10 cellular contexts compared by ENCODE assay signal in genomic region chr5:38660194-38660668, GRCh38.
DNase-seq lines count a peak whose midpoint lies in the region; ATAC-seq and TF ChIP-seq lines count a peak whose summit lies in the region.
"Had no signal": no experiment of that assay in that cellular context is flagged by ENCODE, and none has a peak within 500 bp of the region (broad histone marks: within the 10 kb centered on the region; RNA-seq: fewer than 3 reads in every experiment).

No MANE protein-coding gene starts in this region.

- no peaks in the 10 kb centered on the region for H3K9me3 Mint-ChIP-seq in T-helper 2 cell treated with Interferon-gamma antibody and Interleukin-4, amounts not matched to agents 5 μg/mL and 100 μg/mL, for 36 hours
- H3K9me3 Mint-ChIP-seq: activated naive CD4-positive, alpha-beta T cell treated with anti-CD3 and anti-CD28 coated beads, Interleukin-2, amount 50 U/mL, for 24 hours had no signal

- no peaks in the 10 kb centered on the region for H3K27me3 ChIP-seq in prostate gland (replicated peaks; ENCODE audit: insufficient read depth)
- H3K27me3 ChIP-seq: uterus had no signal

- H3K9me3 ChIP-seq in prostate gland = no peaks in the 10 kb centered on the region
- H3K9me3 ChIP-seq: uterus had no signal

- DNase-seq in NCI-H524 (lab: John Stamatoyannopoulos, UW) (peak; percentile 96 to 99), epithelial cell of proximal tubule (ENCODE audit: low read depth) (peak; percentile 79), prostate gland (ENCODE audit: low spot score) (peak; percentile 93), epidermal melanocyte (ENCODE audit: insufficient read length, low spot score) (no peak)
- no peak for DNase-seq in T-helper 2 cell treated with Interferon-gamma antibody and Interleukin-4, amounts not matched to agents 5 μg/mL and 100 μg/mL, for 36 hours (ENCODE audit: low spot score)
- DNase-seq: uterus had no signal

- H3K27ac ChIP-seq in prostate gland = peak overlapping the region; percentile 70 to 76
- H3K27ac ChIP-seq: uterus had no signal

- H3K4me3 Mint-ChIP-seq in T-helper 2 cell treated with Interferon-gamma antibody and Interleukin-4, amounts not matched to agents 5 μg/mL and 100 μg/mL, for 36 hours = no peak overlapping the region
- H3K4me3 Mint-ChIP-seq: activated naive CD4-positive, alpha-beta T cell treated with anti-CD3 and anti-CD28 coated beads, Interleukin-2, amount 50 U/mL, for 24 hours had no signal

- peak; percentile 72 for TF ChIP-seq POLR2A in prostate gland (IDR thresholded peaks at IDR 0.05)

- TF ChIP-seq EP300 in Ishikawa (IDR thresholded peaks at IDR 0.05; ENCODE audit: borderline replicate concordance) = no peak

- no peaks in the 10 kb centered on the region for H3K4me1 ChIP-seq in prostate gland (replicated peaks)
- H3K4me1 ChIP-seq: uterus had no signal

- peaks cover 11% of the 10 kb centered on the region for H3K27me3 Mint-ChIP-seq in T-helper 2 cell treated with Interferon-gamma antibody and Interleukin-4, amounts not matched to agents 5 μg/mL and 100 μg/mL, for 36 hours (ENCODE audit: low read depth)

- 29% methylated on average over 12 of the region's 12 CpGs for WGBS in prostate gland

- H3K4me3 ChIP-seq in epithelial cell of proximal tubule (ENCODE audit: low read depth, low read length) = peak overlapping the region; percentile 57
- H3K4me3 ChIP-seq in prostate gland = peak overlapping the region; percentile 27 to 34
- H3K4me3 ChIP-seq: uterus had no signal

- no peak for ATAC-seq in HG03457 (IDR thresholded peaks at IDR 0.05; ENCODE audit: unreplicated experiment)
- no peak for ATAC-seq in GM21529 (IDR thresholded peaks at IDR 0.05; ENCODE audit: unreplicated experiment)

- H3K36me3 ChIP-seq in prostate gland = no peaks in the 10 kb centered on the region
- H3K36me3 ChIP-seq: uterus had no signal

- TF ChIP-seq RAD21 in Ishikawa (IDR thresholded peaks at IDR 0.05; ENCODE audit: low read depth) = no peak

- no peaks in the 10 kb centered on the region for H3K36me3 Mint-ChIP-seq in T-helper 2 cell treated with Interferon-gamma antibody and Interleukin-4, amounts not matched to agents 5 μg/mL and 100 μg/mL, for 36 hours (ENCODE audit: low read depth)
- H3K36me3 Mint-ChIP-seq: activated naive CD4-positive, alpha-beta T cell treated with anti-CD3 and anti-CD28 coated beads, Interleukin-2, amount 50 U/mL, for 24 hours had no signal

- no peaks in the 10 kb centered on the region for H3K4me1 Mint-ChIP-seq in T-helper 2 cell treated with Interferon-gamma antibody and Interleukin-4, amounts not matched to agents 5 μg/mL and 100 μg/mL, for 36 hours (ENCODE audit: low read depth)
- H3K4me1 Mint-ChIP-seq: activated naive CD4-positive, alpha-beta T cell treated with anti-CD3 and anti-CD28 coated beads, Interleukin-2, amount 50 U/mL, for 24 hours had no signal

- no peak for TF ChIP-seq CTCF in epithelial cell of proximal tubule (conservative IDR thresholded peaks at IDR 0.05; ENCODE audit: low read depth, low read length)
- peak in 1 of 4 experiments; percentile 19 for TF ChIP-seq CTCF in prostate gland (IDR thresholded peaks at IDR 0.05)

- H3K27ac Mint-ChIP-seq in T-helper 2 cell treated with Interferon-gamma antibody and Interleukin-4, amounts not matched to agents 5 μg/mL and 100 μg/mL, for 36 hours = no peak overlapping the region
- H3K27ac Mint-ChIP-seq: activated naive CD4-positive, alpha-beta T cell treated with anti-CD3 and anti-CD28 coated beads, Interleukin-2, amount 50 U/mL, for 24 hours had no signal

- intact Hi-C loops in prostate gland (cut with DNase I) = no loop called here

TF ChIP-seq in Ishikawa, 13 proteins besides CTCF, POLR2A, EP300 and RAD21:
- TF ChIP-seq EGR1 (IDR thresholded peaks at IDR 0.05) = no peak
- TF ChIP-seq YY1 (IDR thresholded peaks at IDR 0.05; ENCODE audit: low read depth) = peak; percentile 88
- TF ChIP-seq USF1 (IDR thresholded peaks at IDR 0.05) = no peak; the same call in 1 of the 2 replicates
- TF ChIP-seq NFIC (IDR thresholded peaks at IDR 0.05) = no peak
- peak; percentile 53 for TF ChIP-seq MAX (IDR thresholded peaks at IDR 0.05)
- no peak for TF ChIP-seq TEAD4 (IDR thresholded peaks at IDR 0.05)

Comparison
In these comparisons a context has a peak if more than half of its experiments do, and no peak if none do; other contexts are left out.
1. DNase-seq: peak in NCI-H524 (2 of 2), epithelial cell of proximal tubule (single experiment) and prostate gland (single experiment); none in epidermal melanocyte (single experiment) and T-helper 2 cell treated with Interferon-gamma antibody and Interleukin-4, amounts not matched to agents 5 μg/mL and 100 μg/mL, for 36 hours (single experiment).